16 cellular contexts compared by ENCODE assay signal in the genomic region with DNA sequence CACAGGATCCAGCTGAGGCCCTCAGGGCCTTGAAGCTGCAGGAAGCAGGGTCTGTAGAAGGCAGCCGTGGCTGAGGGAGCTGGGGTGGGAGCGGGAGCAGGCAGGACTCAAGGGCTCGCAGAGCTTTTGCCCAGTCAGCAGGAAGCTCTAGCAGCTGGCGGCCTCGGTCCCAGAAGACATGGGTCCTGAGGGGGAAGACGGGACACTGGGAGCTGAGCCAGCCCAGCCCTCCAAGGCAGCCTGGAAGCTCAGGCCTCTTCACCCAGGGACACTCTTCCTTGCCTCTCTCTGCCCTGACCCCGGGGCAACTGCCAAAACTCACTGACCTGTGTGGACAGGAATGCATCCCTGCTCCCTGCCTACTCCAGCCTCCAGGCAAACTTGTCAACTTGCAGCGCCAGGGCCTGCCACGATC. TPM values are rescaled to one million over a fixed set of nuclear protein-coding genes. Genes with fewer than 3 reads are reported as not detected.
DNase-seq lines count a peak whose midpoint lies in the region; ATAC-seq, FAIRE-seq and TF ChIP-seq lines count a peak whose summit lies in the region.
"Had no signal": no experiment of that assay in that cellular context is flagged by ENCODE, and none has a peak within 500 bp of the region (broad histone marks: within the 10 kb centered on the region; RNA-seq: fewer than 3 reads in every experiment).

No MANE protein-coding gene starts in this region.

- H3K4me3 ChIP-seq in K562 = no peak overlapping the region
- H3K4me3 ChIP-seq: gastrocnemius medialis, prostate gland, tibial artery had no signal

- no peak for FAIRE-seq in H54 (lab: Jason Lieb, UNC)
- FAIRE-seq in K562 (lab: Jason Lieb, UNC) = no peak

- no peaks in the 10 kb centered on the region for H3K27me3 Mint-ChIP-seq in CD4-positive, alpha-beta T cell

- no peaks in the 10 kb centered on the region for H3K36me3 Mint-ChIP-seq in CD4-positive, alpha-beta T cell (ENCODE audit: low read depth)

- peaks cover 13% of the 10 kb centered on the region for H3K4me1 Mint-ChIP-seq in CD4-positive, alpha-beta T cell (ENCODE audit: low read depth)

- H3K4me1 ChIP-seq in K562 (replicated peaks in 1 of 2; ENCODE audit: control insufficient read depth in 2 of 2, insufficient read depth in 2 of 2, low read length in 2 of 2) = peaks cover 0 to 25% of the 10 kb centered on the region in 2 experiments; a peak in 2 of 5 replicates
- H3K4me1 ChIP-seq: prostate gland had no signal

- DNase-seq in AG08396 (ENCODE audit: low spot score) (peak; percentile 77), H54 (ENCODE audit: insufficient read length, low spot score) (peak; percentile 78), K562 (ENCODE audit: extremely low read depth in 1 of 4, low spot score in 3 of 4) (no peak), kidney glomerular epithelial cell (lab: John Stamatoyannopoulos, UW) (no peak)
- DNase-seq in CD4-positive, alpha-beta T cell = no peak
- DNase-seq: NCI-H1417, NCI-H446, T-helper 1 cell, tibial artery had no signal

- TF ChIP-seq CTCF in K562 (IDR thresholded peaks at IDR 0.05 in 2 of 3, conservative IDR thresholded peaks at IDR 0.05 in 1 of 3; ENCODE audit: insufficient read depth in 2 of 3, low read depth in 1 of 3, low read length in 3 of 3) = no peak
- TF ChIP-seq CTCF in CD4-positive, alpha-beta T cell (IDR thresholded peaks at IDR 0.05) = no peak

- POLR2A ChIA-PET in K562 (lab: Yijun Ruan, JAX) = interaction anchor here (0.6 to 1.6 kb wide), 4 partner anchors 9 to 476 kb away, joined by 3 to 4 read pairs (median 3); no protein-coding TSS in a partner anchor
- POLR2A ChIA-PET in CD4-positive, alpha-beta T cell (lab: Charles Lee) = no interaction called here

- H3K4me2 ChIP-seq in K562 (ENCODE audit: insufficient read depth, low read length) = no peak overlapping the region

- no peak for TF ChIP-seq RAD21 in K562 (CRISPR knock-in tag; conservative IDR thresholded peaks at IDR 0.05 in 1 of 2, IDR thresholded peaks at IDR 0.05 in 1 of 2)

- no peaks in the 10 kb centered on the region for H3K36me3 ChIP-seq in K562 (ENCODE audit: control insufficient read depth, insufficient read depth, low read length)
- H3K36me3 ChIP-seq: gastrocnemius medialis, prostate gland, tibial artery had no signal

- no peak overlapping the region for H3K27ac ChIP-seq in K562 (ENCODE audit: extremely low read depth, low read depth, low read length)
- H3K27ac ChIP-seq in layer of hippocampus (ENCODE audit: low read depth, low read length) = peak overlapping the region; percentile 93
- H3K27ac ChIP-seq in CD4-positive, alpha-beta T cell (ENCODE audit: low read depth, low read length) = no peak overlapping the region
- H3K27ac ChIP-seq: prostate gland, tibial artery had no signal

- H2AFZ ChIP-seq in K562 (ENCODE audit: low read depth, low read length) = no peak overlapping the region

- in situ Hi-C loops in K562 (cut with MboI) = no loop called here

- CTCF ChIA-PET in K562 (lab: Yijun Ruan, JAX; ENCODE audit: low intra/inter-chr PET ratio) = no interaction called here
- CTCF ChIA-PET in CD4-positive, alpha-beta T cell (lab: Charles Lee) = no interaction called here

- no peaks in the 10 kb centered on the region for H3K79me2 ChIP-seq in K562 (ENCODE audit: control insufficient read depth, insufficient read depth, low read length)

- H3K27ac Mint-ChIP-seq in CD4-positive, alpha-beta T cell = no peak overlapping the region

- no TSS peak for BruUV-seq in K562 (replicated peaks; lab: Mats Ljungman, UMichigan)

- H3K9ac ChIP-seq in K562 (ENCODE audit: insufficient read depth in 1 of 2, low read depth in 2 of 2, low read length in 2 of 2) = 0 out of 4 replicates have a peak overlapping the region, but pooled peaks of 1 of the 2 experiments have one; percentile 19

- no peaks in the 10 kb centered on the region for H3K9me3 ChIP-seq in K562 (replicated peaks; ENCODE audit: control insufficient read depth, insufficient read depth, low read depth, low read length)
- no peaks in the 10 kb centered on the region for H3K9me3 ChIP-seq in CD4-positive, alpha-beta T cell (ENCODE audit: control insufficient read depth, low read length)
- H3K9me3 ChIP-seq: gastrocnemius medialis, prostate gland, tibial artery had no signal

- H3K27me3 ChIP-seq in K562 (ENCODE audit: control insufficient read depth in 2 of 2, insufficient read depth in 2 of 2, low read length in 2 of 2) = peaks cover 42 to 87% of the 10 kb centered on the region in 2 experiments
- H3K27me3 ChIP-seq in layer of hippocampus (ENCODE audit: control insufficient read depth, insufficient read depth, low read length) = no peaks in the 10 kb centered on the region
- H3K27me3 ChIP-seq in CD4-positive, alpha-beta T cell (ENCODE audit: control insufficient read depth, insufficient read depth, low read length) = no peaks in the 10 kb centered on the region
- H3K27me3 ChIP-seq: gastrocnemius medialis, tibial artery had no signal

- no peaks in the 10 kb centered on the region for H3K9me3 Mint-ChIP-seq in CD4-positive, alpha-beta T cell

- WGBS in K562 (ENCODE audit: insufficient coverage, low coverage, missing lambda C conversion rate) = 13% methylated on average over 9 of the region's 9 CpGs

- H4K20me1 ChIP-seq in K562 (replicated peaks; ENCODE audit: control insufficient read depth, insufficient read depth, low read length) = peaks cover 51% of the 10 kb centered on the region

- ATAC-seq in K562 (no peak), GM19395 (IDR thresholded peaks at IDR 0.05; ENCODE audit: unreplicated experiment) (no peak), GM19467 (IDR thresholded peaks at IDR 0.05; ENCODE audit: unreplicated experiment) (no peak)
- no peak for ATAC-seq in CD4-positive, alpha-beta T cell (ENCODE audit: poor library complexity)
- ATAC-seq: gastrocnemius medialis had no signal

- intact Hi-C loops in K562 (cut with micrococcal nuclease) = no loop called here
- intact Hi-C loops in CD4-positive, alpha-beta T cell (cut with DNase I, micrococcal nuclease) = no loop called here

- TF ChIP-seq POLR2A in H54 (IDR thresholded peaks at IDR 0.05; ENCODE audit: low read depth, low read length) (no peak), K562 (conservative IDR thresholded peaks at IDR 0.05) (no peak)

- TF ChIP-seq EP300 in K562 (IDR thresholded peaks at IDR 0.05; ENCODE audit: low read length) = no peak

- no peak overlapping the region for H3K4me3 Mint-ChIP-seq in CD4-positive, alpha-beta T cell
- H3K4me3 Mint-ChIP-seq: IgD-negative memory B cell had no signal

- H3K9me1 ChIP-seq in K562 (ENCODE audit: control insufficient read depth, insufficient read depth, low read length) = no peaks in the 10 kb centered on the region

TF ChIP-seq in K562, 482 proteins besides CTCF, POLR2A, EP300 and RAD21:
- TF ChIP-seq ZNF316 (IDR thresholded peaks at IDR 0.05) = peak; percentile 56; the same call in 1 of the 2 replicates
- no peak for TF ChIP-seq XRCC5 (IDR thresholded peaks at IDR 0.05; ENCODE audit: low read depth, low read length)
TF ChIP-seq in K562: peak in this region for 1.

RNA-seq across cellular contexts. Expression of gene ADGRB2, which starts 8.9 kb away (rescaled TPM):
- total RNA-seq in K562 (2011; cell fraction: chromatin; rRNA removed; ENCODE audit: low replicate concordance) = 0.42 and 2.8 TPM in 2 replicates
- 1.2 and 2.5 TPM in 2 replicates for total RNA-seq in K562 (2011; cell fraction: nucleolus; rRNA removed)
- 0.31 and 0.44 TPM in 2 replicates for total RNA-seq in K562 (2011; cell fraction: nucleoplasm; rRNA removed)
- total RNA-seq in K562 (2014; rRNA removed) (0.23 and 0.33 TPM in 2 replicates), K562 (2014; rRNA removed; fragmentation: Illumina TruSeq; extraction: Trizol) (0.04 TPM in 1 of 2 replicates, not detected in the other), K562 (2015; rRNA removed; fragmentation: Illumina TruSeq; extraction: Trizol) (0.22 and 0.23 TPM in 2 replicates), K562 (2021) (0.22 and 0.34 TPM in 2 replicates)
- polyA plus RNA-seq in K562 (2011; rRNA removed) (0.14 and 0.38 TPM in 2 replicates), K562 (2014; fragmentation: Illumina TruSeq; extraction: Trizol) (0.07 and 0.11 TPM in 2 replicates), K562 (2014; fragmentation: Nextera tagmentation; extraction: Ambion mirVana) (not detected), K562 (2014; rRNA removed) (0.18 and 0.20 TPM in 2 replicates)
- 0.27 and 0.35 TPM in 2 replicates for polyA plus RNA-seq in K562 (2011; cell fraction: cytosol; rRNA removed)
- polyA plus RNA-seq in K562 (2011; cell fraction: nucleus; rRNA removed) = 2.0 and 3.4 TPM in 2 replicates
- polyA plus RNA-seq in K562 (2012) = 0.17 and 0.54 TPM in 2 replicates
- polyA minus RNA-seq in K562 (2011; rRNA and poly(A)+ RNA removed) = 0.09 and 0.53 TPM in 2 replicates
- polyA minus RNA-seq in K562 (2011; cell fraction: cytosol; rRNA and poly(A)+ RNA removed) = 1.2 TPM in 1 of 2 replicates, not detected in the other
- 0.67 and 1.7 TPM in 2 replicates for polyA minus RNA-seq in K562 (2011; cell fraction: nucleus; rRNA and poly(A)+ RNA removed)
- total RNA-seq in CD4-positive, alpha-beta T cell = under 1 TPM; 0.39 to 0.71 TPM

RNA-seq across cellular contexts. Expression of gene COL16A1, which starts 51.4 kb away (rescaled TPM):
- total RNA-seq in K562 (2011; cell fraction: chromatin; rRNA removed; ENCODE audit: low replicate concordance) = 0.44 TPM in 1 of 2 replicates, not detected in the other
- 0.13 and 0.17 TPM in 2 replicates for total RNA-seq in K562 (2011; cell fraction: nucleolus; rRNA removed)
- not detected in 2 replicates for total RNA-seq in K562 (2011; cell fraction: nucleoplasm; rRNA removed)
- total RNA-seq in K562 (2014; rRNA removed) = 0.04 TPM in 1 of 2 replicates, not detected in the other
- total RNA-seq in K562 (2014; rRNA removed; fragmentation: Illumina TruSeq; extraction: Trizol) = not detected in 2 replicates
- total RNA-seq in K562 (2015; rRNA removed; fragmentation: Illumina TruSeq; extraction: Trizol) = 0.08 TPM in 1 of 2 replicates, not detected in the other
- 0.54 and 0.60 TPM in 2 replicates for total RNA-seq in K562 (2021)
- 0.11 TPM in 1 of 2 replicates, not detected in the other for polyA plus RNA-seq in K562 (2011; rRNA removed)
- polyA plus RNA-seq in K562 (2011; cell fraction: cytosol; rRNA removed) = not detected in 2 replicates
- polyA plus RNA-seq in K562 (2011; cell fraction: nucleus; rRNA removed) = 0.31 and 0.36 TPM in 2 replicates
- polyA plus RNA-seq in K562 (2012) = 0.37 TPM in 1 of 2 replicates, not detected in the other
- polyA plus RNA-seq in K562 (2014; fragmentation: Illumina TruSeq; extraction: Trizol) = not detected in 2 replicates
- polyA plus RNA-seq in K562 (2014; fragmentation: Nextera tagmentation; extraction: Ambion mirVana) = not detected
- 0.11 TPM in 1 of 2 replicates, not detected in the other for polyA plus RNA-seq in K562 (2014; rRNA removed)
- not detected in 2 replicates for polyA minus RNA-seq in K562 (2011; rRNA and poly(A)+ RNA removed)
- polyA minus RNA-seq in K562 (2011; cell fraction: cytosol; rRNA and poly(A)+ RNA removed) = not detected in 2 replicates
- not detected in 2 replicates for polyA minus RNA-seq in K562 (2011; cell fraction: nucleus; rRNA and poly(A)+ RNA removed)
- not detected for total RNA-seq in CD4-positive, alpha-beta T cell
- total RNA-seq: OCI-LY7 had no signal
- polyA plus RNA-seq: IgD-negative memory B cell had no signal

Comparison
In these comparisons a context has a peak if more than half of its experiments do, and no peak if none do; other contexts are left out.
1. DNase-seq: peak in AG08396 (single experiment) and H54 (single experiment); none in K562 (0 of 4), CD4-positive, alpha-beta T cell (0 of 10) and kidney glomerular epithelial cell (single experiment).